8 cellular contexts compared by ENCODE assay signal in genomic region chr7:139731802-139732470, GRCh38. TPM values are rescaled to one million over a fixed set of nuclear protein-coding genes. Genes with fewer than 3 reads are reported as not detected.
DNase-seq lines count a peak whose midpoint lies in the region; ATAC-seq and TF ChIP-seq lines count a peak whose summit lies in the region.

No MANE protein-coding gene starts in this region.

- no peaks in the 10 kb centered on the region for H3K9me2 ChIP-seq in PC-9 (ENCODE audit: insufficient read depth)

- no peak overlapping the region for H2AFZ ChIP-seq in PC-9

- H3K9ac ChIP-seq in duodenal mucosa (ENCODE audit: low read depth in 1 of 2, low read length in 2 of 2) (peak overlapping the region in 1 of 2 donors; percentile 7), mucosa of rectum (ENCODE audit: low read depth in 1 of 2, low read length in 2 of 2) (no peak overlapping the region)

- H3K79me2 ChIP-seq in PC-9 (ENCODE audit: low read depth): peaks cover 17% of the 10 kb centered on the region

- intact Hi-C loops in PC-9 (cut with micrococcal nuclease; ENCODE audit: unreplicated experiment): loop anchor here (2.0 kb wide), 1 partner anchor 39 kb away; no protein-coding TSS in a partner anchor

- BruUV-seq in PC-9 (replicated peaks; lab: Mats Ljungman, UMichigan): no TSS peak

- ATAC-seq in GM21825 (IDR thresholded peaks at IDR 0.05; ENCODE audit: unreplicated experiment): no peak
- ATAC-seq in HG03342 (IDR thresholded peaks at IDR 0.05; ENCODE audit: unreplicated experiment): no peak
- ATAC-seq in HG03565 (IDR thresholded peaks at IDR 0.05; ENCODE audit: unreplicated experiment): no peak
- no peak for ATAC-seq in HG03025 (IDR thresholded peaks at IDR 0.05; ENCODE audit: low FRiP score, unreplicated experiment)

- H3K27me3 ChIP-seq in PC-9 (ENCODE audit: insufficient read depth, low read depth) (no peaks in the 10 kb centered on the region), duodenal mucosa (ENCODE audit: control insufficient read depth in 1 of 2, insufficient read depth in 2 of 2, low read length in 2 of 2) (no peaks in the 10 kb centered on the region), mucosa of rectum (ENCODE audit: control insufficient read depth in 2 of 2, insufficient read depth in 2 of 2, low read length in 2 of 2) (no peaks in the 10 kb centered on the region)

- H3K9me3 ChIP-seq in PC-9 (ENCODE audit: insufficient read depth, low read depth): no peaks in the 10 kb centered on the region; the same call in 1 of the 2 replicates
- no peaks in the 10 kb centered on the region for H3K9me3 ChIP-seq in duodenal mucosa (ENCODE audit: control insufficient read depth in 1 of 2, low read length in 2 of 2)
- H3K9me3 ChIP-seq in mucosa of rectum (ENCODE audit: control insufficient read depth in 2 of 2, low read length in 2 of 2): no peaks in the 10 kb centered on the region

- peaks cover 6% of the 10 kb centered on the region; the same call in 1 of the 2 replicates for H3F3A ChIP-seq in PC-9 (ENCODE audit: insufficient read depth, low read depth)

- H3K4me2 ChIP-seq in PC-9: peak overlapping the region; percentile 76

- DNase-seq in GOT3 (lab: John Stamatoyannopoulos, UW) (peak; percentile 11), PC-9 (peak; percentile 89 to 92)

- no peaks in the 10 kb centered on the region for H4K20me1 ChIP-seq in PC-9 (ENCODE audit: insufficient read depth)

- H3K27ac ChIP-seq in PC-9 (peak overlapping the region; percentile 45), duodenal mucosa (ENCODE audit: low read depth, low read length) (peak overlapping the region; percentile 17), mucosa of rectum (ENCODE audit: low read depth in 2 of 2, low read length in 2 of 2) (peak overlapping the region; percentile 26 to 58)

- TF ChIP-seq CTCF in PC-9 (conservative IDR thresholded peaks at IDR 0.05): no peak

- POLR2A ChIA-PET in PC-9 (lab: Charles Lee; ENCODE audit: unreplicated experiment): interaction anchor here (0.6 kb wide), 1 partner anchor 797 kb away, joined by 5 read pairs; no protein-coding TSS in a partner anchor

- H3K4me3 ChIP-seq in PC-9 (peak overlapping the region; percentile 36; the same call in 1 of the 2 replicates), duodenal mucosa (ENCODE audit: low read depth in 1 of 2, low read length in 2 of 2) (peak overlapping the region in 1 of 2 donors; percentile 29), mucosa of rectum (ENCODE audit: low read length in 2 of 2) (peak overlapping the region in 1 of 2 donors; percentile 15)

- CTCF ChIA-PET in PC-9 (lab: Charles Lee): interaction anchor here (0.7 kb wide), 2 partner anchors 14 to 48 kb away, joined by 3 read pairs; no protein-coding TSS in a partner anchor

- no peaks in the 10 kb centered on the region for H3K36me3 ChIP-seq in PC-9 (ENCODE audit: low read depth)
- no peaks in the 10 kb centered on the region for H3K36me3 ChIP-seq in duodenal mucosa (ENCODE audit: control insufficient read depth in 1 of 2, insufficient read depth in 2 of 2, low read length in 2 of 2)
- H3K36me3 ChIP-seq in mucosa of rectum (ENCODE audit: control insufficient read depth in 2 of 2, insufficient read depth in 2 of 2, low read length in 2 of 2): peaks cover 0 to 6% of the 10 kb centered on the region in 2 donors

- H3K4me1 ChIP-seq in PC-9 (replicated peaks; ENCODE audit: insufficient read depth) (peaks cover 22% of the 10 kb centered on the region), duodenal mucosa (ENCODE audit: control insufficient read depth in 1 of 2, insufficient read depth in 2 of 2, low read length in 2 of 2) (peaks cover 26 to 32% of the 10 kb centered on the region in 2 donors), mucosa of rectum (ENCODE audit: control insufficient read depth in 2 of 2, insufficient read depth in 2 of 2, low read length in 2 of 2) (peaks cover 15 to 18% of the 10 kb centered on the region in 2 donors)

RNA-seq across cellular contexts. Expression of gene HIPK2, which starts 45.9 kb away (rescaled TPM):
- total RNA-seq in PC-9 (2021): 23.9 and 35.2 TPM in 2 replicates
